Comparison of ENCODE assay signal across 20 cellular contexts in the genomic region with DNA sequence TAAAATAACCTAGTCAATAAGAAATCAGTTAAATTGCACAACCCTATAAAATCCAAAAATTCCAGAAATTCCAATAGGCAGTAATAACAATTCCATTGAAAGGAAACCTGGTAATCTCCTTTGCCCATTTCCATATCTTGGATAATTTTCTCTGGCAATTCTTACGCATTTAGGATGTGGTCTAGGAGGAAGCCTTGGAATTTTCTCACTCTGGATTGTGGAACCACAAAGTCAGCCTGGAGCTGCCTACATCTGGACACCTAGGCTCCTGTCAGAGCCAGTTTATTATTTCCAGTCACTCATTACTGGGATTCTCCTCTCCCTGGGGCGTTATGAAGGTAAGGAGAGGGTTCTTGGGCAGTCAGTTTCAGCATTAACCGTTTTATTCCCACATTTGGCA.
DNase-seq lines count a peak whose midpoint lies in the region; TF ChIP-seq lines count a peak whose summit lies in the region.
"Had no signal": no experiment of that assay in that cellular context is flagged by ENCODE, and none has a peak within 500 bp of the region (broad histone marks: within the 10 kb centered on the region; RNA-seq: fewer than 3 reads in every experiment).

No MANE protein-coding gene starts in this region.

- H3K4me3 ChIP-seq in AG10803 (ENCODE audit: low read length) = no peak overlapping the region
- H3K4me3 ChIP-seq: gastrocnemius medialis, GM12878, K562, sigmoid colon had no signal

- DNase-seq in AG10803 (ENCODE audit: low read depth) (peak; percentile 87), HS-5 (ENCODE audit: low read depth) (peak; percentile 88), astrocyte of the hippocampus (ENCODE audit: low read depth, low spot score) (peak; percentile 79), iris pigment epithelial cell (ENCODE audit: low read depth) (peak; percentile 12), medulla oblongata (ENCODE audit: extremely low spot score) (no peak), SW480 (ENCODE audit: low spot score) (no peak)
- DNase-seq in activated CD4-positive, CD25-positive, alpha-beta regulatory T cell treated with anti-CD3 and anti-CD28 coated beads, Interleukin-2, amount 50 U/mL, for 72 hours = no peak
- DNase-seq in stimulated activated naive CD4-positive, alpha-beta T cell treated with Interleukin-2 at 50 U/mL for 16 hours (lab: John Stamatoyannopoulos, UW) = no peak
- DNase-seq: activated CD4-positive, alpha-beta T cell treated with anti-CD3 and anti-CD28 coated beads, Interleukin-2, amount 50 U/mL, for 4 hours; activated T-cell treated with anti-CD3 and anti-CD28 coated beads, Interleukin-2, amount 50 U/mL, for 24 hours; effector memory CD8-positive, alpha-beta T cell; gastrocnemius medialis; left ventricle myocardium superior; NCI-H1092; NCI-H2081 treated with DMSO at 0.1 percent for 48 hours; NCI-H524 treated with DMSO at 0.1 percent for 48 hours; sigmoid colon; stimulated activated CD4-positive, alpha-beta T cell treated with anti-CD3 and anti-CD28 coated beads, Interleukin-2, amount 100 ng/mL, for 24 hours had no signal

- no peak for TF ChIP-seq CTCF in AG10803 (conservative IDR thresholded peaks at IDR 0.05; ENCODE audit: low read length)

Comparison
In these comparisons a context has a peak if more than half of its experiments do, and no peak if none do; other contexts are left out.
1. DNase-seq: peak in AG10803 (single experiment), HS-5 (single experiment), astrocyte of the hippocampus (single experiment) and iris pigment epithelial cell (single experiment); none in medulla oblongata (single experiment), SW480 (single experiment), activated CD4-positive, CD25-positive, alpha-beta regulatory T cell treated with anti-CD3 and anti-CD28 coated beads, Interleukin-2, amount 50 U/mL, for 72 hours (single experiment) and stimulated activated naive CD4-positive, alpha-beta T cell treated with Interleukin-2 at 50 U/mL for 16 hours (single experiment).